ENCODE assay signal across 9 cellular contexts in genomic region chr15:72796210-72796514, GRCh38. TPM values are rescaled to one million over a fixed set of nuclear protein-coding genes. Genes with fewer than 3 reads are reported as not detected.
A peak's percentile ranks its signal among the peaks of the same experiment; 100 is the strongest.
DNase-seq lines count a peak whose midpoint lies in the region; ATAC-seq, FAIRE-seq and TF ChIP-seq lines count a peak whose summit lies in the region.
"Had no signal": no experiment of that assay in that cellular context is flagged by ENCODE, and none has a peak within 500 bp of the region (broad histone marks: within the 10 kb centered on the region; RNA-seq: fewer than 3 reads in every experiment).

No MANE protein-coding gene starts in this region.

- H3K4me1 Mint-ChIP-seq in endothelial cell (ENCODE audit: unreplicated experiment) = peaks cover 33% of the 10 kb centered on the region

- DNase-seq in Panc1 (ENCODE audit: low read depth, low spot score) (no peak), endothelial cell (ENCODE audit: low spot score) (no peak), psoas muscle (no peak), D721Med (ENCODE audit: insufficient read length, low spot score) (no peak), T-helper 9 cell (no peak), GM13977 (ENCODE audit: low spot score) (no peak), DMS 273 (lab: John Stamatoyannopoulos, UW; ENCODE audit: unreplicated experiment) (no peak)

- TF ChIP-seq CTCF in Panc1 (IDR thresholded peaks at IDR 0.05) (no peak), endothelial cell (IDR thresholded peaks at IDR 0.05; ENCODE audit: unreplicated experiment) (no peak), psoas muscle (IDR thresholded peaks at IDR 0.05) (no peak), D721Med (IDR thresholded peaks at IDR 0.05; ENCODE audit: insufficient read depth, missing control alignments) (no peak), GM13977 (IDR thresholded peaks at IDR 0.05; ENCODE audit: extremely low read depth, insufficient read depth, missing control alignments) (no peak)

- WGBS in psoas muscle, 3 donors = 66 to 67% (median 66%) methylated on average over 7 of the region's 7 CpGs

- no peak; the same call in 1 of the 2 replicates for ATAC-seq in Panc1
- ATAC-seq in psoas muscle = no peak

- H3K36me3 Mint-ChIP-seq in endothelial cell (ENCODE audit: low read depth, unreplicated experiment) = no peaks in the 10 kb centered on the region

- intact Hi-C loops in Panc1 (cut with micrococcal nuclease; ENCODE audit: unreplicated experiment) (loop anchor here (1.0 kb wide), 1 partner anchor 285 kb away; no protein-coding TSS in a partner anchor), psoas muscle (cut with DNase I) (loop anchor here in 1 of 2 donors (1.0 to 10.0 kb wide), 3 partner anchors 75 to 479 kb away; no protein-coding TSS in a partner anchor)

- POLR2A ChIA-PET in Panc1 (lab: Charles Lee) = no interaction called here

- H3K4me3 Mint-ChIP-seq in endothelial cell (ENCODE audit: unreplicated experiment) = peak overlapping the region; percentile 86

- no TSS peak for BruUV-seq in Panc1 (replicated peaks; lab: Mats Ljungman, UMichigan)

- no peak overlapping the region for H3K27ac Mint-ChIP-seq in endothelial cell (ENCODE audit: unreplicated experiment)

- peak overlapping the region; percentile 83; the same call in 1 of the 2 replicates for H3K9ac ChIP-seq in ES-I3 (ENCODE audit: low read depth, low read length)

- in situ Hi-C loops in Panc1 (cut with HindIII; ENCODE audit: low pct_unique_long_range_greater_than_20kb, low sequenced_read_pairs) = no loop called here
- in situ Hi-C loops in GM13977 (cut with MboI; ENCODE audit: low pct_unique_long_range_greater_than_20kb, low sequenced_read_pairs, unreplicated experiment) = no loop called here

- CTCF ChIA-PET in Panc1 (lab: Charles Lee) = no interaction called here

- H3K27me3 Mint-ChIP-seq in endothelial cell (ENCODE audit: unreplicated experiment) = peaks cover 5% of the 10 kb centered on the region

- H3K9me3 Mint-ChIP-seq in endothelial cell (ENCODE audit: unreplicated experiment) = no peaks in the 10 kb centered on the region

- H3K27ac ChIP-seq in Panc1 (ENCODE audit: low read length) (no peak overlapping the region), psoas muscle (no peak overlapping the region)
- H3K27ac ChIP-seq: cardiac muscle cell had no signal

- H3K4me3 ChIP-seq in Panc1 (ENCODE audit: low read depth in 2 of 2, low read length in 2 of 2) = peak overlapping the region; percentile 42 to 56; a peak in 3 of 4 replicates
- peak overlapping the region; percentile 81 for H3K4me3 ChIP-seq in psoas muscle

- H3K27me3 ChIP-seq in Panc1 (ENCODE audit: control insufficient read depth, insufficient read depth, low read length) (peaks cover 4% of the 10 kb centered on the region; the same call in 1 of the 2 replicates), psoas muscle (ENCODE audit: insufficient read depth in 3 of 3, low read length in 2 of 3) (no peaks in the 10 kb centered on the region)
- H3K27me3 ChIP-seq: cardiac muscle cell had no signal

- H3K36me3 ChIP-seq in ES-I3 (ENCODE audit: insufficient read depth, low read length) (no peaks in the 10 kb centered on the region), Panc1 (ENCODE audit: control insufficient read depth, insufficient read depth, low read length) (no peaks in the 10 kb centered on the region), psoas muscle (ENCODE audit: insufficient read depth in 1 of 2, low read depth in 1 of 2) (no peaks in the 10 kb centered on the region)
- H3K36me3 ChIP-seq: cardiac muscle cell had no signal

- H3K4me1 ChIP-seq in ES-I3 (ENCODE audit: insufficient read depth, low read length) (peaks cover 9% of the 10 kb centered on the region; the same call in 1 of the 2 replicates), Panc1 (ENCODE audit: control insufficient read depth, insufficient read depth, low read length) (0 out of 2 replicates have a peak, but pooled peaks cover 3% of the 10 kb centered on the region), psoas muscle (peaks cover 3% of the 10 kb centered on the region)

- no peak for FAIRE-seq in D721Med (lab: Jason Lieb, UNC)

- H3K9me3 ChIP-seq in ES-I3 (ENCODE audit: control insufficient read depth, insufficient read depth, low read length) (no peaks in the 10 kb centered on the region), Panc1 (ENCODE audit: control insufficient read depth, insufficient read depth, low read depth, low read length) (no peaks in the 10 kb centered on the region), psoas muscle (no peaks in the 10 kb centered on the region)

RNA-seq across cellular contexts. Expression of gene ADPGK, which starts 12.6 kb away (rescaled TPM):
- 63.1 TPM for total RNA-seq in Panc1 (2021; ENCODE audit: unreplicated experiment)
- 31.0 TPM for polyA plus RNA-seq in Panc1 (2012; ENCODE audit: insufficient read length)
- total RNA-seq in endothelial cell (ENCODE audit: unreplicated experiment) = 42.0 TPM
- 10 to 100 TPM in 3 of 4 donors, 1 to 10 TPM in 1; 7.9 to 13.6 (median 10.5) TPM for total RNA-seq in psoas muscle
- polyA plus RNA-seq in psoas muscle = 10 to 100 TPM; 10.4 to 14.2 (median 12.0) TPM
